11 cellular contexts compared by ENCODE assay signal in the genomic region with DNA sequence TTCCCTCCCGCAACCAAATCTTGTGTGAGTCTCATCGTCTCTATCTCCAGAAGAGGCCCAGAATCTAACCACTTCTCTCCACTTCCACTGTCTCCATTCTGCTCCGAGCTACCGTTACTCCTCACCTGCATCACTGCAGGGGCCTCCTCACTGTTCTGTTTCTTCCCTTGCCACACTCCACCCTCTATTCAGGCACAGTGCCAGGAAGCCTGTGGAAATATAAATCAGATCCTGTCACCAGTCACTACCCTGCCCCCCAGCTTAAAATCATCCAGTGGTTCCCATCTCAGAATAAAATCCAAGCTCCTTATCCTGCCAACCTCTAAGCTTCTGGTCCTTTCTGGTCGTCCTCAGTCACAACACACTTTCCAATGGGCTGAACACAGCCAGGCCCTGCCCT. TPM values are rescaled to one million over a fixed set of nuclear protein-coding genes. Genes with fewer than 3 reads are reported as not detected.
DNase-seq lines count a peak whose midpoint lies in the region; ATAC-seq, FAIRE-seq and TF ChIP-seq lines count a peak whose summit lies in the region.
"Had no signal": no experiment of that assay in that cellular context is flagged by ENCODE, and none has a peak within 500 bp of the region (broad histone marks: within the 10 kb centered on the region; RNA-seq: fewer than 3 reads in every experiment).

No MANE protein-coding gene starts in this region.

- SMC1A ChIA-PET in GM12878 (lab: Charles Lee; ENCODE audit: uncharacterized antibody, unreplicated experiment): interaction anchor here (0.8 kb wide), 1 partner anchor 41 kb away, joined by 3 read pairs; no protein-coding TSS in a partner anchor

- no peak for TF ChIP-seq CTCF in AG10803 (conservative IDR thresholded peaks at IDR 0.05; ENCODE audit: low read length)
- TF ChIP-seq CTCF in HFFc6 (IDR thresholded peaks at IDR 0.05): no peak
- no peak for TF ChIP-seq CTCF in GM12878 (IDR thresholded peaks at IDR 0.05 in 2 of 3, conservative IDR thresholded peaks at IDR 0.05 in 1 of 3; ENCODE audit: control insufficient read depth in 2 of 3, extremely low read depth in 1 of 3, insufficient read depth in 1 of 3, low read depth in 3 of 3, low read length in 3 of 3)

- H3K36me3 ChIP-seq in GM12878 (ENCODE audit: control insufficient read depth in 2 of 2, insufficient read depth in 2 of 2, low read length in 1 of 2): no peaks in the 10 kb centered on the region
- no peaks in the 10 kb centered on the region for H3K36me3 ChIP-seq in mucosa of rectum (ENCODE audit: control insufficient read depth in 2 of 2, insufficient read depth in 2 of 2, low read length in 2 of 2)

- FAIRE-seq in GM12878 (lab: Jason Lieb, UNC): peak; percentile 41

- TF ChIP-seq RAD21 in GM12878 (IDR thresholded peaks at IDR 0.05; ENCODE audit: insufficient read depth, low read depth, low read length): no peak

- POLR2A ChIA-PET in GM12878 (lab: Charles Lee): interaction anchor here (1.2 to 1.4 kb wide), 2 partner anchors 23 to 24 kb away, joined by 3 read pairs; partner anchors contain the start of gene ZNF175

- no peaks in the 10 kb centered on the region for H4K20me1 ChIP-seq in GM12878 (ENCODE audit: control insufficient read depth, insufficient read depth)

- H3K4me3 ChIP-seq in AG10803 (ENCODE audit: low read length) (peak overlapping the region; percentile 83), GM12878 (peak overlapping the region; percentile 60; the same call in 1 of the 2 replicates), mucosa of rectum (ENCODE audit: low read length in 2 of 2) (peak overlapping the region; percentile 77 to 90)

- H3K79me2 ChIP-seq in GM12878 (ENCODE audit: control insufficient read depth, insufficient read depth, low read length): no peaks in the 10 kb centered on the region

- no peak for TF ChIP-seq EP300 in GM12878 (IDR thresholded peaks at IDR 0.05; ENCODE audit: borderline replicate concordance in 1 of 2, control insufficient read depth in 1 of 2, low read depth in 2 of 2, low read length in 2 of 2)

- peaks cover 2% of the 10 kb centered on the region; the same call in 2 of the 3 replicates for H3K9me3 ChIP-seq in GM12878 (replicated peaks; ENCODE audit: control insufficient read depth, insufficient read depth, low read length)
- H3K9me3 ChIP-seq in mucosa of rectum (ENCODE audit: control insufficient read depth in 2 of 2, low read length in 2 of 2): no peaks in the 10 kb centered on the region

- H3K27ac ChIP-seq in GM12878 (ENCODE audit: control insufficient read depth, insufficient read depth): no peak overlapping the region
- H3K27ac ChIP-seq in mucosa of rectum (ENCODE audit: low read depth in 2 of 2, low read length in 2 of 2): no peak overlapping the region

- H3K9me3 Mint-ChIP-seq in HFFc6: peaks cover 4% of the 10 kb centered on the region; the same call in 1 of the 2 replicates

- no peak overlapping the region for H2AFZ ChIP-seq in GM12878 (ENCODE audit: control insufficient read depth, low read depth, low read length)

- intact Hi-C loops in GM12878 (cut with micrococcal nuclease; ENCODE audit: unreplicated experiment): no loop called here

- RAD21 ChIA-PET in GM12878 (lab: Charles Lee; ENCODE audit: unreplicated experiment): no interaction called here

- 65% methylated on average over 5 of the region's 5 CpGs for WGBS in GM12878 (ENCODE audit: insufficient coverage, insufficient replicate concordance, low lambda C conversion rate, missing lambda C conversion rate)

- peaks cover 3% of the 10 kb centered on the region for H3K27me3 Mint-ChIP-seq in HFFc6 (ENCODE audit: insufficient read depth)

- peak overlapping the region; percentile 90 for H3K4me3 Mint-ChIP-seq in HFFc6

- ATAC-seq in GM12878 (no peak), HG03045 (IDR thresholded peaks at IDR 0.05; ENCODE audit: unreplicated experiment) (no peak), HG03159 (IDR thresholded peaks at IDR 0.05; ENCODE audit: unreplicated experiment) (no peak)

- BruUV-seq in GM12878 (replicated peaks; lab: Mats Ljungman, UMichigan): no TSS peak

- no peak for DNase-seq in AG10803 (ENCODE audit: low read depth)
- no peak for DNase-seq in HFFc6
- no peak for DNase-seq in GM12878 (ENCODE audit: low read depth, low spot score)
- DNase-seq in SKM-1 (lab: John Stamatoyannopoulos, UW; ENCODE audit: unreplicated experiment): no peak
- DNase-seq in epidermal melanocyte (ENCODE audit: insufficient read length, low spot score): no peak
- DNase-seq: EL, NCI-H1048 had no signal

- H3K4me1 ChIP-seq in GM12878 (ENCODE audit: control insufficient read depth, insufficient read depth, low read length) (peaks cover 8% of the 10 kb centered on the region), mucosa of rectum (ENCODE audit: control insufficient read depth in 2 of 2, insufficient read depth in 2 of 2, low read length in 2 of 2) (peaks cover 16 to 18% of the 10 kb centered on the region in 2 donors)

- H3K4me2 ChIP-seq in GM12878 (ENCODE audit: control insufficient read depth, insufficient read depth): peak overlapping the region; percentile 96

- CTCF ChIA-PET in GM12878 (lab: Yijun Ruan, JAX): interaction anchor here (1.0 to 1.8 kb wide), 5 partner anchors 59 to 201 kb away, joined by 3 to 9 read pairs (median 3); no protein-coding TSS in a partner anchor

- H3K9ac ChIP-seq in GM12878 (ENCODE audit: control insufficient read depth, insufficient read depth, low read length) (no peak overlapping the region), mucosa of rectum (ENCODE audit: low read depth in 1 of 2, low read length in 2 of 2) (no peak overlapping the region)

- no peaks in the 10 kb centered on the region for H3K27me3 ChIP-seq in GM12878 (replicated peaks in 1 of 2; ENCODE audit: control insufficient read depth in 2 of 2, insufficient read depth in 2 of 2, low read length in 1 of 2)
- H3K27me3 ChIP-seq in mucosa of rectum (ENCODE audit: control insufficient read depth in 2 of 2, insufficient read depth in 2 of 2, low read length in 2 of 2): no peaks in the 10 kb centered on the region

- TF ChIP-seq POLR2A in GM12878 (IDR thresholded peaks at IDR 0.05; ENCODE audit: low read depth, low read length): no peak

- H3K4me1 Mint-ChIP-seq in HFFc6 (ENCODE audit: low read depth): peaks cover 21% of the 10 kb centered on the region

- H3K36me3 Mint-ChIP-seq in HFFc6 (ENCODE audit: low read depth): peaks cover 6% of the 10 kb centered on the region

- H3K27ac Mint-ChIP-seq in HFFc6: no peak overlapping the region

- in situ Hi-C loops in GM12878 (cut with MboI): no loop called here

RNA-seq across cellular contexts. Expression of gene ZNF175, which starts 24.1 kb away (rescaled TPM):
- 10 to 100 TPM; 19.6 to 29.5 (median 21.6) TPM for total RNA-seq in HFFc6 (2021; fragmentation: NEBNext Ultra II Directional; extraction: Animal tissue kit (Norgen Biotek cat#: 25700))
- 35.3 and 36.3 TPM in 2 replicates for total RNA-seq in GM12878 (2013; cell fraction: nucleolus; rRNA removed)
- total RNA-seq in GM12878 (2014; rRNA removed) (3.3 and 4.0 TPM in 2 replicates), GM12878 (2014; rRNA removed; fragmentation: Illumina TruSeq; extraction: Trizol) (7.0 and 7.1 TPM in 2 replicates), GM12878 (2021) (12.0 and 12.8 TPM in 2 replicates)
- 4.7 TPM for polyA plus RNA-seq in GM12878 (2011; ENCODE audit: low read depth)
- polyA plus RNA-seq in GM12878 (2011; rRNA removed) (9.0 and 12.9 TPM in 2 replicates), GM12878 (2014; fragmentation: Illumina TruSeq; extraction: Trizol) (9.9 and 10.4 TPM in 2 replicates), GM12878 (2014; fragmentation: Nextera tagmentation; extraction: Ambion mirVana) (1 to 10 TPM; 1.5 to 1.8 TPM), GM12878 (2014; rRNA removed) (4.8 TPM in 2 replicates), GM12878 (2016; fragmentation: Nextera tagmentation; extraction: Ambion mirVana) (1 to 10 TPM; 1.9 to 2.1 TPM)
- 3.5 and 3.8 TPM in 2 replicates for polyA plus RNA-seq in GM12878 (2011; cell fraction: cytosol; rRNA removed)
- 10.0 and 11.1 TPM in 2 replicates for polyA plus RNA-seq in GM12878 (2011; cell fraction: nucleus; rRNA removed)
- polyA plus RNA-seq in GM12878 (2012): 5.8 and 6.4 TPM in 2 replicates
- polyA minus RNA-seq in GM12878 (2011; rRNA and poly(A)+ RNA removed): 8.4 and 10.7 TPM in 2 replicates
- 4.8 and 6.2 TPM in 2 replicates for polyA minus RNA-seq in GM12878 (2011; cell fraction: cytosol; rRNA and poly(A)+ RNA removed)
- polyA minus RNA-seq in GM12878 (2011; cell fraction: nucleus; rRNA and poly(A)+ RNA removed): 8.3 and 11.6 TPM in 2 replicates

RNA-seq across cellular contexts. Expression of gene SIGLEC5, which starts 35.0 kb away (rescaled TPM):
- not detected for total RNA-seq in HFFc6 (2021; fragmentation: NEBNext Ultra II Directional; extraction: Animal tissue kit (Norgen Biotek cat#: 25700))
- total RNA-seq in GM12878 (2013; cell fraction: nucleolus; rRNA removed): not detected in 2 replicates
- total RNA-seq in GM12878 (2014; rRNA removed) (1.9 and 2.5 TPM in 2 replicates), GM12878 (2014; rRNA removed; fragmentation: Illumina TruSeq; extraction: Trizol) (1.2 and 1.5 TPM in 2 replicates), GM12878 (2021) (1.1 TPM in 1 of 2 replicates, not detected in the other)
- polyA plus RNA-seq in GM12878 (2011; ENCODE audit: low read depth): not detected
- polyA plus RNA-seq in GM12878 (2011; rRNA removed) (0.45 TPM in 1 of 2 replicates, not detected in the other), GM12878 (2014; fragmentation: Illumina TruSeq; extraction: Trizol) (0.44 and 1.4 TPM in 2 replicates), GM12878 (2014; fragmentation: Nextera tagmentation; extraction: Ambion mirVana) (under 1 TPM; 0.05 to 0.06 TPM), GM12878 (2014; rRNA removed) (not detected in 2 replicates), GM12878 (2016; fragmentation: Nextera tagmentation; extraction: Ambion mirVana) (1 to 10 TPM; 1.6 to 1.8 TPM)
- polyA plus RNA-seq in GM12878 (2011; cell fraction: cytosol; rRNA removed): 0.30 TPM in 1 of 2 replicates, not detected in the other
- not detected in 2 replicates for polyA plus RNA-seq in GM12878 (2011; cell fraction: nucleus; rRNA removed)
- polyA plus RNA-seq in GM12878 (2012): 0.14 and 0.42 TPM in 2 replicates
- polyA minus RNA-seq in GM12878 (2011; rRNA and poly(A)+ RNA removed): 0.88 TPM in 1 of 2 replicates, not detected in the other
- 1.2 and 2.0 TPM in 2 replicates for polyA minus RNA-seq in GM12878 (2011; cell fraction: cytosol; rRNA and poly(A)+ RNA removed)
- polyA minus RNA-seq in GM12878 (2011; cell fraction: nucleus; rRNA and poly(A)+ RNA removed): 1.3 and 2.1 TPM in 2 replicates
- total RNA-seq: lung microvascular endothelial cell had no signal

RNA-seq across cellular contexts. Expression of gene SIGLEC14, which starts 51.4 kb away (rescaled TPM):
- total RNA-seq in HFFc6 (2021; fragmentation: NEBNext Ultra II Directional; extraction: Animal tissue kit (Norgen Biotek cat#: 25700)): not detected
- total RNA-seq in GM12878 (2013; cell fraction: nucleolus; rRNA removed): 5.5 and 8.5 TPM in 2 replicates
- total RNA-seq in GM12878 (2014; rRNA removed): 4.4 and 6.7 TPM in 2 replicates
- 2.9 and 3.2 TPM in 2 replicates for total RNA-seq in GM12878 (2014; rRNA removed; fragmentation: Illumina TruSeq; extraction: Trizol)
- total RNA-seq in GM12878 (2021): 6.2 and 6.8 TPM in 2 replicates
- 0.68 TPM for polyA plus RNA-seq in GM12878 (2011; ENCODE audit: low read depth)
- 0.72 and 1.6 TPM in 2 replicates for polyA plus RNA-seq in GM12878 (2011; rRNA removed)
- 1.3 and 1.4 TPM in 2 replicates for polyA plus RNA-seq in GM12878 (2011; cell fraction: cytosol; rRNA removed)
- 0.76 and 1.3 TPM in 2 replicates for polyA plus RNA-seq in GM12878 (2011; cell fraction: nucleus; rRNA removed)
- 1.1 and 1.6 TPM in 2 replicates for polyA plus RNA-seq in GM12878 (2012)
- 4.8 and 5.0 TPM in 2 replicates for polyA plus RNA-seq in GM12878 (2014; fragmentation: Illumina TruSeq; extraction: Trizol)
- under 1 TPM; 0.57 to 0.82 TPM for polyA plus RNA-seq in GM12878 (2014; fragmentation: Nextera tagmentation; extraction: Ambion mirVana)
- 4.4 and 4.6 TPM in 2 replicates for polyA plus RNA-seq in GM12878 (2014; rRNA removed)
- 1 to 10 TPM; 7.1 to 8.4 TPM for polyA plus RNA-seq in GM12878 (2016; fragmentation: Nextera tagmentation; extraction: Ambion mirVana)
- polyA minus RNA-seq in GM12878 (2011; rRNA and poly(A)+ RNA removed): 0.66 and 1.5 TPM in 2 replicates
- polyA minus RNA-seq in GM12878 (2011; cell fraction: cytosol; rRNA and poly(A)+ RNA removed): not detected in 2 replicates
- 0.48 and 1.8 TPM in 2 replicates for polyA minus RNA-seq in GM12878 (2011; cell fraction: nucleus; rRNA and poly(A)+ RNA removed)
- total RNA-seq: lung microvascular endothelial cell had no signal
